In the genomic region with DNA sequence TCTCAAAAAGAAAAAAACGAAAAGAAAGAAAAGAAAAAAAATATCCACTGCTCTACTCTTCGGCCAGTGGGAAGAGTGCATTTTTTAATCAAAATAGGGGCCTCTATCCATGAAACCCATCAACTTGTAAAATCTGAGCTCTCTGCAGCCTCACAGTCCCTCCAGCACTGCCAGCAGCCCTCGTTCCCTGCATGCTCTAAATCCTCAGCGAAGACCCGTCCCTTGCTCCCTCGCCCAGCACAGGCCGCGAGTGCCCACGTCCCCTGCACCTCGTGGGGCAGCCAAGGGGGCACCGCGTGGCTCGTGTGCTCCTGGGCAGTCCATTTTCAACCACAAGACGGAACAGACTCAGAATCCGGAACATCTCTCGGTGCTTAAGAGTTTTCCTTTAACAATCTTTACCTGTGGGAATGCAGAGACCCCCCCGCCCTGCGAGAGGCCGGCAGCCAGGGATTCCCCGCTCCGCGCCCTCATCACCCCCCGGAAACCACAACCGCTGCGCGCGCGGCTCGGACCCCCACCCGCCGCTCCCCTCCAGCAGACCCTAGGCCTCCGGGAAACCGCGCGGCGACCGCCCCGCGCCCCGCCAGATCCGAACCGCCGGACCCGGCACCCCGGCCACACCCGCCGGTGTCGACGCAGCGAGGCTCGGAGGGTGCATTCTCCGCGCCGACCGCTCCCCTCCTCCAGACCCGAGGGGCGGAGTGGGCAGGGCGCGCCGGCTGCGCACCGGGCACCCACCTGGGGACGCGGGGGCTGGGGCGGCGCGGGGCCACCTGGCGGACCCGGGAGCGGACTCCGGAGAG, we compare ENCODE assay signal across 8 cellular contexts. TPM values are rescaled to one million over a fixed set of nuclear protein-coding genes. Genes with fewer than 3 reads are reported as not detected.
DNase-seq lines count a peak whose midpoint lies in the region; ATAC-seq, FAIRE-seq and TF ChIP-seq lines count a peak whose summit lies in the region.

No MANE protein-coding gene starts in this region.

- H3K27ac Mint-ChIP-seq in progenitor cell of endocrine pancreas: peak overlapping the region; percentile 88

- H3K4me2 ChIP-seq in A549: peak overlapping the region; percentile 85

- TF ChIP-seq RAD21 in A549 (conservative IDR thresholded peaks at IDR 0.05 in 1 of 2, IDR thresholded peaks at IDR 0.05 in 1 of 2): no peak

- ATAC-seq in A549 (peak in 1 of 2 experiments; percentile 26; a peak in 2 of 6 replicates), GM18511 (IDR thresholded peaks at IDR 0.05; ENCODE audit: unreplicated experiment) (peak; percentile 10), HG03378 (IDR thresholded peaks at IDR 0.05; ENCODE audit: unreplicated experiment) (no peak), HG02588 (IDR thresholded peaks at IDR 0.05; ENCODE audit: unreplicated experiment) (no peak), HG03521 (IDR thresholded peaks at IDR 0.05; ENCODE audit: unreplicated experiment) (no peak)

- H3K9me3 Mint-ChIP-seq in progenitor cell of endocrine pancreas (ENCODE audit: low read depth): no peaks in the 10 kb centered on the region

- peaks cover 8% of the 10 kb centered on the region; the same call in 1 of the 2 replicates for H3K36me3 ChIP-seq in SJSA1
- H3K36me3 ChIP-seq in esophagus muscularis mucosa: peaks cover 0 to 7% (median 0%) of the 10 kb centered on the region in 4 donors

- WGBS in A549 (ENCODE audit: missing lambda C conversion rate): 4% methylated on average over 40 of the region's 71 CpGs
- WGBS in esophagus muscularis mucosa: 1% methylated on average over 42 of the region's 71 CpGs

- H3K27ac ChIP-seq in A549 (peak overlapping the region; percentile 82 to 88), SJSA1 (no peak overlapping the region), esophagus muscularis mucosa (replicated peaks in 1 of 4) (peak overlapping the region; percentile 87 to 93 (median 90))

- DNase-seq in A549 (ENCODE audit: low read depth in 1 of 2, low spot score in 1 of 2) (no peak), SJSA1 (ENCODE audit: low read depth in 1 of 2, low spot score in 2 of 2) (peak in 1 of 2 experiments; percentile 16), esophagus muscularis mucosa (ENCODE audit: extremely low spot score) (no peak), progenitor cell of endocrine pancreas (ENCODE audit: low spot score, unreplicated experiment) (peak; percentile 47)

- H3K4me1 ChIP-seq in A549 (peaks cover 24% of the 10 kb centered on the region), SJSA1 (replicated peaks) (peaks cover 17% of the 10 kb centered on the region), esophagus muscularis mucosa (peaks cover 35 to 69% (median 51%) of the 10 kb centered on the region in 4 donors)

- no peak for TF ChIP-seq EP300 in A549 (IDR thresholded peaks at IDR 0.05)
- TF ChIP-seq EP300 in esophagus muscularis mucosa (IDR thresholded peaks at IDR 0.05): no peak

- H3K27me3 Mint-ChIP-seq in progenitor cell of endocrine pancreas: peaks cover 43% of the 10 kb centered on the region

- no peak for FAIRE-seq in A549 (lab: Jason Lieb, UNC)

- no peak for TF ChIP-seq POLR2A in A549 (IDR thresholded peaks at IDR 0.05; ENCODE audit: low read length)
- no peak for TF ChIP-seq POLR2A in esophagus muscularis mucosa (IDR thresholded peaks at IDR 0.05; ENCODE audit: low read depth)

- intact Hi-C loops in esophagus muscularis mucosa (cut with DNase I): no loop called here

- CTCF ChIA-PET in A549 (lab: Yijun Ruan, JAX): interaction anchor here (0.7 to 1.4 kb wide), 9 partner anchors 14 to 510 kb away, joined by 3 to 5 read pairs (median 3); a partner anchor contains a TSS

- POLR2A ChIA-PET in A549 (lab: Yijun Ruan, JAX): interaction anchor here (0.5 to 2.2 kb wide), 8 partner anchors 12 to 502 kb away, joined by 3 to 24 read pairs (median 4); a partner anchor contains a TSS

- H3K27me3 ChIP-seq in SJSA1 (replicated peaks) (peaks cover 23% of the 10 kb centered on the region), esophagus muscularis mucosa (peaks cover 0 to 13% (median 0%) of the 10 kb centered on the region in 4 donors)

- peak overlapping the region; percentile 96 for H3K4me3 Mint-ChIP-seq in progenitor cell of endocrine pancreas (ENCODE audit: low read depth)

- peaks cover 1% of the 10 kb centered on the region for H3K36me3 Mint-ChIP-seq in progenitor cell of endocrine pancreas (ENCODE audit: insufficient read depth)

- peak overlapping the region; percentile 84 for H3K4me3 ChIP-seq in A549
- peak overlapping the region; percentile 91 for H3K4me3 ChIP-seq in SJSA1
- peak overlapping the region; percentile 75 to 96 (median 92) for H3K4me3 ChIP-seq in esophagus muscularis mucosa

- H3K9me3 ChIP-seq in A549 (no peaks in the 10 kb centered on the region; the same call in 2 of the 3 replicates), SJSA1 (replicated peaks) (no peaks in the 10 kb centered on the region), esophagus muscularis mucosa (no peaks in the 10 kb centered on the region)

- H3K4me1 Mint-ChIP-seq in progenitor cell of endocrine pancreas (ENCODE audit: low read depth): peaks cover 23% of the 10 kb centered on the region

- TF ChIP-seq CTCF in A549 (IDR thresholded peaks at IDR 0.05) (no peak), esophagus muscularis mucosa (IDR thresholded peaks at IDR 0.05) (no peak), progenitor cell of endocrine pancreas (IDR thresholded peaks at IDR 0.05; ENCODE audit: unreplicated experiment) (no peak)

TF ChIP-seq in A549, 52 proteins besides CTCF, POLR2A, EP300 and RAD21 (continues in another document):
- peak; percentile 10; the same call in 1 of the 2 replicates for TF ChIP-seq HOXB13 (CRISPR knock-in tag; IDR thresholded peaks at IDR 0.05; ENCODE audit: low read depth)
- TF ChIP-seq RCOR1 (IDR thresholded peaks at IDR 0.05; ENCODE audit: low read depth, low read length): no peak
- no peak for TF ChIP-seq FOSB (CRISPR knock-in tag; IDR thresholded peaks at IDR 0.05)
- TF ChIP-seq PHF8 (IDR thresholded peaks at IDR 0.05; ENCODE audit: borderline replicate concordance, low read depth): peak; percentile 60; the same call in 1 of the 2 replicates
- no peak for TF ChIP-seq MAZ (IDR thresholded peaks at IDR 0.05; ENCODE audit: borderline replicate concordance, low read depth, low read length)
- no peak for TF ChIP-seq BHLHE40 (IDR thresholded peaks at IDR 0.05; ENCODE audit: low read depth, low read length)
- no peak for TF ChIP-seq JUN (IDR thresholded peaks at IDR 0.05)

RNA-seq across cellular contexts. Expression of a gene that starts 0.6 kb away (rescaled TPM):
- polyA plus RNA-seq in A549 (2011; rRNA removed) (60.8 and 62.1 TPM in 2 replicates), A549 (2017; fragmentation: RNase III; extraction: RNeasy Plus Mini Kit Qiagen cat#74134 plus additional on column Dnase treatment) (23.1 to 23.7 TPM (median 23.1 TPM) in 3 replicates)
- 28.2 and 30.5 TPM in 2 replicates for polyA plus RNA-seq in A549 (2012; cell fraction: cytosol; rRNA removed)
- 38.1 and 46.2 TPM in 2 replicates for polyA plus RNA-seq in A549 (2012; cell fraction: nucleus; rRNA removed)
- 58.2 and 61.0 TPM in 2 replicates for polyA minus RNA-seq in A549 (2011; rRNA and poly(A)+ RNA removed)
- 22.5 and 26.2 TPM in 2 replicates for total RNA-seq in SJSA1 (2014; rRNA removed; shearing (Covaris generic))
- total RNA-seq in esophagus muscularis mucosa (10 to 100 TPM; 43.2 to 58.1 (median 46.8) TPM), progenitor cell of endocrine pancreas (29.1 and 36.4 TPM in 2 replicates)

RNA-seq across cellular contexts. Expression of a gene that starts 1.3 kb away (rescaled TPM):
- polyA plus RNA-seq in A549 (2011; rRNA removed): 0.17 and 0.20 TPM in 2 replicates
- 0.20 and 0.32 TPM in 2 replicates for polyA plus RNA-seq in A549 (2012; cell fraction: cytosol; rRNA removed)
- 0.20 and 0.29 TPM in 2 replicates for polyA plus RNA-seq in A549 (2012; cell fraction: nucleus; rRNA removed)
- polyA plus RNA-seq in A549 (2017; fragmentation: RNase III; extraction: RNeasy Plus Mini Kit Qiagen cat#74134 plus additional on column Dnase treatment): 0.30 to 0.46 TPM (median 0.41 TPM) in 3 replicates
- polyA minus RNA-seq in A549 (2011; rRNA and poly(A)+ RNA removed): 0.24 and 0.41 TPM in 2 replicates
- 0.05 TPM in 1 of 2 replicates, not detected in the other for total RNA-seq in SJSA1 (2014; rRNA removed; shearing (Covaris generic))
- 1 to 10 TPM; 1.5 to 5.5 (median 3.9) TPM for total RNA-seq in esophagus muscularis mucosa
- total RNA-seq in progenitor cell of endocrine pancreas: 0.09 and 0.10 TPM in 2 replicates

RNA-seq across cellular contexts. Expression of a gene that starts 17.3 kb away (rescaled TPM):
- polyA plus RNA-seq in A549 (2011; rRNA removed) (28.3 and 32.6 TPM in 2 replicates), A549 (2017; fragmentation: RNase III; extraction: RNeasy Plus Mini Kit Qiagen cat#74134 plus additional on column Dnase treatment) (30.1 to 31.1 TPM (median 30.5 TPM) in 3 replicates)
- 17.3 and 28.0 TPM in 2 replicates for polyA plus RNA-seq in A549 (2012; cell fraction: cytosol; rRNA removed)
- polyA plus RNA-seq in A549 (2012; cell fraction: nucleus; rRNA removed): 17.5 and 20.1 TPM in 2 replicates
- polyA minus RNA-seq in A549 (2011; rRNA and poly(A)+ RNA removed): 14.6 and 19.4 TPM in 2 replicates
- total RNA-seq in SJSA1 (2014; rRNA removed; shearing (Covaris generic)): 7.3 and 14.1 TPM in 2 replicates
- total RNA-seq in esophagus muscularis mucosa (10 to 100 TPM in 2 of 4 donors, 1 to 10 TPM in 2; 5.4 to 13.3 (median 9.0) TPM), progenitor cell of endocrine pancreas (11.8 and 13.2 TPM in 2 replicates)

RNA-seq across cellular contexts. Expression of a gene that starts 45.2 kb away (rescaled TPM):
- 0.19 and 0.20 TPM in 2 replicates for polyA plus RNA-seq in A549 (2011; rRNA removed)
- 0.05 and 0.13 TPM in 2 replicates for polyA plus RNA-seq in A549 (2012; cell fraction: cytosol; rRNA removed)
- 0.11 and 0.24 TPM in 2 replicates for polyA plus RNA-seq in A549 (2012; cell fraction: nucleus; rRNA removed)
- polyA plus RNA-seq in A549 (2017; fragmentation: RNase III; extraction: RNeasy Plus Mini Kit Qiagen cat#74134 plus additional on column Dnase treatment): 0.21 to 0.53 TPM (median 0.34 TPM) in 3 replicates
- polyA minus RNA-seq in A549 (2011; rRNA and poly(A)+ RNA removed): 0.10 and 0.12 TPM in 2 replicates
- 0.05 and 0.85 TPM in 2 replicates for total RNA-seq in SJSA1 (2014; rRNA removed; shearing (Covaris generic))
- 1 to 10 TPM in 2 of 4 donors, under 1 TPM in 1, not detected in 1; 0.83 to 1.6 (median 1.3) TPM for total RNA-seq in esophagus muscularis mucosa
- 0.29 and 0.33 TPM in 2 replicates for total RNA-seq in progenitor cell of endocrine pancreas
